In the genomic region with DNA sequence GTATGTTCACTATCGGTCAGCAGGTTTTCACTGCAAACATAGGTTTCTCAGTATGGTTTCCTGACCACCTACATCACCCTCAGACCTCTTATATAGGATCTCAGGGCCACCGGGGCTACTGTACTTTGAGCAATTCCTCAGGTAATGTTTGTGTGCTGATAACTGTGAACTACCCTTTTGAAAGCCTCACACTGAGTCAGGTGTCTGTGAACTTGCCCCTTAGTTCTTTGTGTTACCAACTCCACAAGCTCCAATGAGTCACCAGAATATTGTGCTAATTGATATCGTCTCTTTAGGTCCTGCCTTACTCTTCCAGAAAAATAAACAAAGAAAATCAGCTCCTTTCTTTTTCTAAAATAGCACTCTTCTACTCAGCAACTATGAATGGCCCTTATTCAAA, we compare ENCODE assay signal across 28 cellular contexts.
"Had no signal": no experiment of that assay in that cellular context is flagged by ENCODE, and none has a peak within 500 bp of the region (broad histone marks: within the 10 kb centered on the region; RNA-seq: fewer than 3 reads in every experiment).

No MANE protein-coding gene starts in this region.

- H3K4me1 ChIP-seq: body of pancreas, parathyroid adenoma, stomach, transverse colon had no signal

- H3K9ac ChIP-seq: parathyroid adenoma had no signal

- H3K4me3 Mint-ChIP-seq: activated CD8-positive, alpha-beta memory T cell treated with anti-CD3 and anti-CD28 coated beads, Interleukin-2, amount 10 ng/mL, durations not matched to agents 7 days and 5 days; activated CD8-positive, alpha-beta T cell treated with anti-CD3 and anti-CD28 coated beads for 36 hours; activated naive CD8-positive, alpha-beta T cell treated with anti-CD3 and anti-CD28 coated beads, Interleukin-2, amount 50 U/mL, for 24 hours; activated T-helper 1 cell treated with anti-CD3 and anti-CD28 coated beads, Interleukin-12 subunit alpha, Interleukin-12 subunit beta, Interleukin-2, Interleukin-4 antibody, amounts not matched to agents 30 ng/mL and 10 ng/mL and 1 ng/mL, durations not matched to agents 14 hours and 24 hours and 36 hours; dendritic cell treated with granulocyte-macrophage colony-stimulating factor and Interleukin-4, amounts not matched to agents 40 ng/mL and 50 ng/mL, for 4 days; natural killer cell; stimulated activated memory B cell treated with anti-CD40 and anti-IgM and Interleukin-4, amounts not matched to agents 10 μg/mL and 1 μg/mL and 100 μg/mL, for 72 hours had no signal

- H3K27me3 Mint-ChIP-seq: activated CD8-positive, alpha-beta memory T cell treated with anti-CD3 and anti-CD28 coated beads, Interleukin-2, amount 10 ng/mL, durations not matched to agents 7 days and 5 days; activated CD8-positive, alpha-beta T cell treated with anti-CD3 and anti-CD28 coated beads for 36 hours; activated naive CD8-positive, alpha-beta T cell treated with anti-CD3 and anti-CD28 coated beads, Interleukin-2, amount 50 U/mL, for 24 hours; dendritic cell treated with granulocyte-macrophage colony-stimulating factor and Interleukin-4, amounts not matched to agents 40 ng/mL and 50 ng/mL, for 4 days; stimulated activated memory B cell treated with anti-CD40 and anti-IgM and Interleukin-4, amounts not matched to agents 10 μg/mL and 1 μg/mL and 100 μg/mL, for 72 hours had no signal

- H3K27ac ChIP-seq: body of pancreas, neutrophil, parathyroid adenoma, stomach, transverse colon had no signal

- H3K79me2 ChIP-seq: parathyroid adenoma had no signal

- FAIRE-seq: endometrium, small intestine, urothelium cell line had no signal

- H3K9me3 Mint-ChIP-seq: activated CD8-positive, alpha-beta T cell treated with anti-CD3 and anti-CD28 coated beads for 36 hours; activated naive CD8-positive, alpha-beta T cell treated with anti-CD3 and anti-CD28 coated beads, Interleukin-2, amount 50 U/mL, for 24 hours; activated T-helper 1 cell treated with anti-CD3 and anti-CD28 coated beads, Interleukin-12 subunit alpha, Interleukin-12 subunit beta, Interleukin-2, Interleukin-4 antibody, amounts not matched to agents 30 ng/mL and 10 ng/mL and 1 ng/mL, durations not matched to agents 14 hours and 24 hours and 36 hours; dendritic cell treated with granulocyte-macrophage colony-stimulating factor and Interleukin-4, amounts not matched to agents 40 ng/mL and 50 ng/mL, for 4 days; natural killer cell; stimulated activated memory B cell treated with anti-CD40 and anti-IgM and Interleukin-4, amounts not matched to agents 10 μg/mL and 1 μg/mL and 100 μg/mL, for 72 hours had no signal

- H3K4me1 Mint-ChIP-seq: activated CD8-positive, alpha-beta memory T cell treated with anti-CD3 and anti-CD28 coated beads, Interleukin-2, amount 10 ng/mL, durations not matched to agents 7 days and 5 days; natural killer cell; stimulated activated memory B cell treated with anti-CD40 and anti-IgM and Interleukin-4, amounts not matched to agents 10 μg/mL and 1 μg/mL and 100 μg/mL, for 72 hours had no signal

- H3K9me3 ChIP-seq: body of pancreas, neutrophil, stomach, transverse colon had no signal

- ATAC-seq: activated CD8-positive, alpha-beta memory T cell treated with anti-CD3 and anti-CD28 coated beads, Interleukin-2, amount 10 ng/mL, durations not matched to agents 7 days and 5 days; activated CD8-positive, alpha-beta T cell treated with anti-CD3 and anti-CD28 coated beads for 36 hours; body of pancreas; left ventricle myocardium superior; natural killer cell; sciatic nerve; stimulated activated memory B cell treated with anti-CD40 and anti-IgM and Interleukin-4, amounts not matched to agents 10 μg/mL and 1 μg/mL and 100 μg/mL, for 72 hours had no signal

- H3K36me3 ChIP-seq: neutrophil, transverse colon had no signal

- H2AFZ ChIP-seq: parathyroid adenoma had no signal

- H3K27ac Mint-ChIP-seq: activated CD8-positive, alpha-beta memory T cell treated with anti-CD3 and anti-CD28 coated beads, Interleukin-2, amount 10 ng/mL, durations not matched to agents 7 days and 5 days; activated CD8-positive, alpha-beta T cell treated with anti-CD3 and anti-CD28 coated beads for 36 hours; activated naive CD8-positive, alpha-beta T cell treated with anti-CD3 and anti-CD28 coated beads, Interleukin-2, amount 50 U/mL, for 24 hours; activated T-helper 1 cell treated with anti-CD3 and anti-CD28 coated beads, Interleukin-12 subunit alpha, Interleukin-12 subunit beta, Interleukin-2, Interleukin-4 antibody, amounts not matched to agents 30 ng/mL and 10 ng/mL and 1 ng/mL, durations not matched to agents 14 hours and 24 hours and 36 hours; dendritic cell treated with granulocyte-macrophage colony-stimulating factor and Interleukin-4, amounts not matched to agents 40 ng/mL and 50 ng/mL, for 4 days; natural killer cell; stimulated activated memory B cell treated with anti-CD40 and anti-IgM and Interleukin-4, amounts not matched to agents 10 μg/mL and 1 μg/mL and 100 μg/mL, for 72 hours had no signal

- H3K27me3 ChIP-seq: body of pancreas, neutrophil, stomach, transverse colon had no signal

- H3K36me3 Mint-ChIP-seq: activated CD8-positive, alpha-beta memory T cell treated with anti-CD3 and anti-CD28 coated beads, Interleukin-2, amount 10 ng/mL, durations not matched to agents 7 days and 5 days; natural killer cell had no signal

- H3K4me3 ChIP-seq: body of pancreas, stomach, transverse colon had no signal

- DNase-seq: activated CD4-positive, alpha-beta T cell treated with anti-CD3 and anti-CD28 coated beads for 48 hours; activated CD8-positive, alpha-beta memory T cell treated with anti-CD3 and anti-CD28 coated beads, Interleukin-2, amount 10 ng/mL, durations not matched to agents 7 days and 5 days; activated CD8-positive, alpha-beta T cell treated with anti-CD3 and anti-CD28 coated beads for 36 hours; activated gamma-delta T cell; activated naive CD4-positive, alpha-beta T cell treated with anti-CD3 and anti-CD28 coated beads, Interleukin-2, amount 50 U/mL, for 16 hours; activated naive CD8-positive, alpha-beta T cell treated with anti-CD3 and anti-CD28 coated beads, Interleukin-2, amount 50 U/mL, for 24 hours; activated T-cell treated with anti-CD3 and anti-CD28 coated beads for 4 hours; body of pancreas; caudate nucleus; effector CD4-positive, alpha-beta T cell; foreskin melanocyte; glutamatergic neuron; hippocampal formation; left ventricle myocardium superior; midbrain; natural killer cell; small intestine; stimulated activated CD4-positive, alpha-beta T cell treated with anti-CD3 and anti-CD28 coated beads, Interleukin-15, amount 100 ng/mL, for 24 hours; stomach; transverse colon had no signal
